ENCODE assay signal across 8 cellular contexts in the genomic region with DNA sequence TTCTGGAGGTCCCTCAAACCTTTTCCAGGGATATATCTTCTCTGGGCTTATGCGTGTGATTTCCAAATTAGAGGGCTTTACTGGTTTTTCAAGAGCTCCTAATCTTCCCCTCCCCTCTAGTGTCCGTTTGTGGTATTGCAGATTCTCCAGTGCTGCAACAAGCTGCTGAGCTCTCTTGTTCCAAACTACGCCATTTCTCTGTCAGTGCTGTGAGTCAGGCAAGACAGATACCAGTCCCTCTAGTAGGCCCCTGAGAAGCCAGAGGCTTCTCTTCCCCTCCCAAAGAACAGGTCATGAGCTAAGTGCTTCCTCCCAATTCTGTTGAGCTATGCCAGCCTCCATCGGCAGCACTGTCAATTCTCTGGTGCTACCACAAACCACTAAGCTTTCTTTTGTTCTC.
DNase-seq lines count a peak whose midpoint lies in the region; ATAC-seq and TF ChIP-seq lines count a peak whose summit lies in the region.

No MANE protein-coding gene starts in this region.

- H3K4me3 ChIP-seq in WI38 (ENCODE audit: low read depth, low read length) (no peak overlapping the region), testis (no peak overlapping the region)

- TF ChIP-seq POLR2A in testis (IDR thresholded peaks at IDR 0.05) = no peak

- WGBS in testis, 2 donors = 73 to 83% methylated on average over 4 of the region's 4 CpGs

- peak; percentile 54 to 61 for DNase-seq in NCI-H446 (lab: John Stamatoyannopoulos, UW)
- DNase-seq in NCI-H446 treated with DMSO at 0.1 percent for 48 hours (lab: John Stamatoyannopoulos, UW) = no peak
- DNase-seq in NCI-H146 (lab: John Stamatoyannopoulos, UW) = peak; percentile 33
- DNase-seq in dedifferentiated amniotic fluid mesenchymal stem cell (ENCODE audit: extremely low spot score) = peak; percentile 94
- DNase-seq in mesothelial cell of epicardium (ENCODE audit: low spot score in 2 of 2, unreplicated experiment in 2 of 2) = no peak
- DNase-seq in testis = peak; percentile 53

- peaks cover 38% of the 10 kb centered on the region for H3K36me3 Mint-ChIP-seq in mesothelial cell of epicardium

- no peaks in the 10 kb centered on the region for H3K4me1 ChIP-seq in testis

- H3K27me3 Mint-ChIP-seq in mesothelial cell of epicardium (ENCODE audit: low read depth) = no peaks in the 10 kb centered on the region

- H3K9me3 ChIP-seq in testis = no peaks in the 10 kb centered on the region

- peak; percentile 95 for TF ChIP-seq CTCF in WI38 (IDR thresholded peaks at IDR 0.05; ENCODE audit: low read depth, low read length)
- TF ChIP-seq CTCF in mesothelial cell of epicardium (IDR thresholded peaks at IDR 0.05; ENCODE audit: unreplicated experiment) = peak; percentile 74
- TF ChIP-seq CTCF in testis (IDR thresholded peaks at IDR 0.05) = peak; percentile 12 to 71 (median 62)

- peaks cover 39% of the 10 kb centered on the region for H3K9me3 Mint-ChIP-seq in mesothelial cell of epicardium

- no peak overlapping the region for H3K4me3 Mint-ChIP-seq in mesothelial cell of epicardium

- no peak for ATAC-seq in GM19023 (IDR thresholded peaks at IDR 0.05; ENCODE audit: unreplicated experiment)

- H3K27ac Mint-ChIP-seq in mesothelial cell of epicardium = no peak overlapping the region

- H3K4me1 Mint-ChIP-seq in mesothelial cell of epicardium = peaks cover 15% of the 10 kb centered on the region

- no peak overlapping the region for H3K27ac ChIP-seq in testis

- no peaks in the 10 kb centered on the region for H3K36me3 ChIP-seq in testis (ENCODE audit: low read depth, missing control alignments)

- intact Hi-C loops in testis (cut with DNase I; ENCODE audit: low total_unique reads) = no loop called here

- no peaks in the 10 kb centered on the region for H3K27me3 ChIP-seq in testis

Comparison
In these comparisons a context has a peak if more than half of its experiments do, and no peak if none do; other contexts are left out.
1. DNase-seq: peak in NCI-H446 (2 of 2), NCI-H146 (single experiment), dedifferentiated amniotic fluid mesenchymal stem cell (single experiment) and testis (single experiment); none in NCI-H446 treated with DMSO at 0.1 percent for 48 hours (single experiment) and mesothelial cell of epicardium (0 of 2).
2. Peak in every context shown above with its lines, with median percentiles within 50 percentile points of each other: CTCF ChIP-seq.